8 cellular contexts compared by ENCODE assay signal in the genomic region with DNA sequence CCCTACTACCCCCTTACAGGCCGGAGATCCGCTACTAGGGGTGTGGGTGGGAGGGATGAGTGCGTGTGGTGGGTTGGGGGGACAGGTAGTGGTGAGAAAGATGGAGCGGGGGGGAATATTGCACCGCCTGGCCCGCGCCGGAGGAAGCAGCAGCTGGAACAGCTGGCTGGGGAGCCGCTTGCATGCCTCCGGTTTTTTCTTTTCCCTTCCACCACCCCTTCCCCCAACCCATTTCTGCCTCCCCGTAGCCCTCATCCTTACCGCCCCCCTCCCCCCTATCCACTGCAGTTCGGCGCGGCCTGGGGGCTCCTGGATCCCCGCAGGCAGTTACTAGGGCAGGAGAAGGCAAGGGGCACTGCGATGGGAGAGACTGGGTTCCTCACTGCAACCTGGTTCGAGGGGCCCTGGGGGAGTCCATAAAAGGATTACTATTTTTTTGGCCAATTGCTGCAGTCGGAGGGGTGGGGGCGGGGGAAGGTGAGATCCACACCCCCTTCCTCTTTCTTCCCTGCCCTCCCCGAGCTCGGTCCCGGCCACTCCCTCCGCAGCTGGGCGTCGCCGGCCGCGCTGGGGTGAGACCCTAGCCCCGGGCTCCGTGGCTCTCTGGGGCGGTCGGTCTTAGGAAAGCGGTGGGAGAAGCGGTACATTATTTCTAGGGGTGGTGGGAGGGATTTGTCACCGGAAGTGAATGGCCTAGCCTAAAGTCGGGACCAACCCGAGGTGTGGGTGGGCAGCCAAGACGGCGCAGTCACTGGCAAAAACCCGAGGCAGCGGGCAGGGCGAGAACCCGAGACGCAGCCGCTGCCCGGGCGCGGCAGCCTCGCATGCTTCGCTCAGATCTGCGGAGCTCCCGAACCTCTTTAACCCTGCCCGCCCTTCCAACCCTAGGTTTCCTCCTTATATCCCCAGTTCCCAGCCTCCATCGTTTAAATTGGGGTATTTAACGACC. TPM values are rescaled to one million over a fixed set of nuclear protein-coding genes. Genes with fewer than 3 reads are reported as not detected.
DNase-seq lines count a peak whose midpoint lies in the region; ATAC-seq and TF ChIP-seq lines count a peak whose summit lies in the region.

No MANE protein-coding gene starts in this region.

- peak; percentile 97 for DNase-seq in Caki2 (ENCODE audit: low read depth)
- DNase-seq in OCI-M1 (lab: John Stamatoyannopoulos, UW), result peak; percentile 97
- peak; percentile 46 for DNase-seq in activated T-cell treated with anti-CD3 and anti-CD28 coated beads for 4 hours
- no peak for DNase-seq in epithelial cell of prostate (ENCODE audit: low read depth, low spot score)
- DNase-seq in mucosa of descending colon, result peak; percentile 80 to 91 (median 90)
- DNase-seq in stimulated activated CD8-positive, alpha-beta memory T cell treated with anti-CD3 and anti-CD28 coated beads, Interleukin-2, amount 100 ng/mL, for 48 hours (ENCODE audit: low read depth in 2 of 2), result peak; percentile 71 to 73

- no peaks in the 10 kb centered on the region for H3K36me3 ChIP-seq in HUES6 (ENCODE audit: control insufficient read depth, insufficient read depth, low read length)
- no peaks in the 10 kb centered on the region for H3K36me3 ChIP-seq in mucosa of descending colon (ENCODE audit: low read depth)

- H3K27me3 ChIP-seq in HUES6 (ENCODE audit: control insufficient read depth, insufficient read depth, low read length), result no peaks in the 10 kb centered on the region

- H3K4me1 ChIP-seq in HUES6 (ENCODE audit: control insufficient read depth, insufficient read depth, low read length), result peaks cover 8% of the 10 kb centered on the region
- H3K4me1 ChIP-seq in mucosa of descending colon (ENCODE audit: low read depth), result peaks cover 18% of the 10 kb centered on the region

- no peak for TF ChIP-seq CTCF in mucosa of descending colon (IDR thresholded peaks at IDR 0.05)

- ATAC-seq in GM21390 (IDR thresholded peaks at IDR 0.05; ENCODE audit: unreplicated experiment) (peak; percentile 57), mucosa of descending colon (peak; percentile 74)

- in situ Hi-C loops in Caki2 (cut with HindIII; ENCODE audit: low pct_unique_long_range_greater_than_20kb, low sequenced_read_pairs), result no loop called here

- intact Hi-C loops in mucosa of descending colon (cut with DNase I, micrococcal nuclease), result loop anchor here (5.0 kb wide), 1 partner anchor 36 kb away; a partner anchor contains a TSS

- no peaks in the 10 kb centered on the region for H3K9me3 ChIP-seq in HUES6 (ENCODE audit: control insufficient read depth, insufficient read depth, low read depth, low read length)
- H3K9me3 ChIP-seq in mucosa of descending colon, result no peaks in the 10 kb centered on the region

- H3K27ac ChIP-seq in HUES6 (ENCODE audit: low read depth, low read length) (peak overlapping the region; percentile 95), epithelial cell of prostate (peak overlapping the region; percentile 91)

- H3K9ac ChIP-seq in HUES6 (ENCODE audit: low read length), result peak overlapping the region; percentile 89

- H3K4me3 ChIP-seq in HUES6 (ENCODE audit: low read depth, low read length) (peak overlapping the region; percentile 71), mucosa of descending colon (peak overlapping the region; percentile 42)

RNA-seq across cellular contexts. Expression of a gene that starts 0.8 kb away (rescaled TPM):
- total RNA-seq in Caki2 (2014; rRNA removed; shearing (Covaris generic); ENCODE audit: low replicate concordance), result 52.0 and 61.2 TPM in 2 replicates
- 10 to 100 TPM; 22.6 to 35.3 (median 26.6) TPM for total RNA-seq in mucosa of descending colon

RNA-seq across cellular contexts. Expression of a gene that starts 24.3 kb away (rescaled TPM):
- not detected in 2 replicates for total RNA-seq in Caki2 (2014; rRNA removed; shearing (Covaris generic); ENCODE audit: low replicate concordance)
- total RNA-seq in mucosa of descending colon, result 1 to 10 TPM in 1 of 3 donors, under 1 TPM in 2; 0.38 to 3.5 (median 0.72) TPM

RNA-seq across cellular contexts. Expression of a gene that starts 35.1 kb away (rescaled TPM):
- total RNA-seq in Caki2 (2014; rRNA removed; shearing (Covaris generic); ENCODE audit: low replicate concordance), result 1.9 TPM in 2 replicates
- total RNA-seq in mucosa of descending colon, result 10 to 100 TPM; 18.3 to 26.2 (median 23.4) TPM
